Comparison of ENCODE assay signal across 40 cellular contexts in the genomic region with DNA sequence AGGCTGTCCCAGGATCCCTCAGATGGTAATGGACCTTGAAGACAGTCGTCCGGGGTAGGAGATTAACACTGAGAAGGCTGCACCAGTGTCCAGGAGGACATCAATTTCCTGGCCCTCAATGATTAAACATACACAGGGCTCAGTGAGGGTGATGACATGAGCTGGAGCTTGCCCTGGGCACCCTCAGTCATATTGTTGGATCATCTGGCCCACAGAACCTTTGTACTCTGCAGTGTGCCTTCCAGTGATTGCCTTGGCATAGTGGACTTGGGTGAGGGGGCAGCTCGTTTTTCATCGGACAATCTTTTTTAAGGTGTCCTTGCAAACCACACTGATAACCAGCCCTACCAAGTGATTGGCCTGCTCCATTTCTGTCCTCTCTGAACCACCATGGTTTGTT.
"Had no signal": no experiment of that assay in that cellular context is flagged by ENCODE, and none has a peak within 500 bp of the region (broad histone marks: within the 10 kb centered on the region; RNA-seq: fewer than 3 reads in every experiment).

No MANE protein-coding gene starts in this region.

- H3K27ac ChIP-seq: adrenal gland, ascending aorta, body of pancreas, brain microvascular endothelial cell, breast epithelium, cardiac muscle cell had no signal

- FAIRE-seq: astrocyte, bronchial epithelial cell had no signal

- H3K4me3 ChIP-seq: adrenal gland, ascending aorta, body of pancreas, breast epithelium, cardiac muscle cell had no signal

- H3K27me3 ChIP-seq: adrenal gland, ascending aorta, body of pancreas, brain microvascular endothelial cell, breast epithelium, cardiac muscle cell had no signal

- ATAC-seq: activated naive CD4-positive, alpha-beta T cell treated with anti-CD3 and anti-CD28 coated beads, Interleukin-2, amount 50 U/mL, for 72 hours; activated naive CD8-positive, alpha-beta T cell treated with anti-CD3 and anti-CD28 coated beads, Interleukin-2, amount 50 U/mL, for 24 hours; activated T-cell treated with anti-CD3 and anti-CD28 coated beads, Interleukin-2, amount 50 U/mL, for 4 hours; activated T-helper 17 cell treated with anti-CD3 and anti-CD28 coated beads, Interleukin-2, amount 50 U/mL, for 72 hours; body of pancreas had no signal

- H3K4me1 ChIP-seq: adrenal gland, ascending aorta, body of pancreas, breast epithelium had no signal

- H3K4me3 Mint-ChIP-seq: activated naive CD4-positive, alpha-beta T cell treated with anti-CD3 and anti-CD28 coated beads for 36 hours; activated naive CD4-positive, alpha-beta T cell treated with anti-CD3 and anti-CD28 coated beads, Interleukin-2, amount 10 ng/mL, durations not matched to agents 7 days and 5 days; activated naive CD4-positive, alpha-beta T cell treated with anti-CD3 and anti-CD28 coated beads, Interleukin-2, amount 50 U/mL, for 24 hours; activated naive CD8-positive, alpha-beta T cell; activated naive CD8-positive, alpha-beta T cell treated with anti-CD3 and anti-CD28 coated beads for 36 hours; activated naive CD8-positive, alpha-beta T cell treated with anti-CD3 and anti-CD28 coated beads, Interleukin-2, amount 10 ng/mL, durations not matched to agents 7 days and 5 days; activated naive CD8-positive, alpha-beta T cell treated with anti-CD3 and anti-CD28 coated beads, Interleukin-2, amount 50 U/mL, for 24 hours; activated T-cell treated with anti-CD3 and anti-CD28 coated beads, Interleukin-2, amount 50 U/mL, for 24 hours; activated T-cell treated with anti-CD3 and anti-CD28 coated beads, Interleukin-2, amount 50 U/mL, for 4 hours; activated T-helper 1 cell treated with anti-CD3 and anti-CD28 coated beads, Interleukin-12 subunit alpha, Interleukin-12 subunit beta, Interleukin-2, Interleukin-4 antibody, amounts not matched to agents 30 ng/mL and 10 ng/mL and 1 ng/mL, durations not matched to agents 14 hours and 24 hours and 36 hours; activated T-helper 17 cell treated with anti-CD3 and anti-CD28 coated beads, Interleukin-2, amount 50 U/mL, for 72 hours; brain; central memory CD8-positive, alpha-beta T cell had no signal

- H3K9me3 ChIP-seq: adrenal gland had no signal

- H3K4me1 Mint-ChIP-seq: activated T-helper 17 cell treated with anti-CD3 and anti-CD28 coated beads, Interleukin-2, amount 50 U/mL, for 72 hours; brain; central memory CD8-positive, alpha-beta T cell had no signal

- H3K9me3 Mint-ChIP-seq: activated naive CD4-positive, alpha-beta T cell treated with anti-CD3 and anti-CD28 coated beads, Interleukin-2, amount 50 U/mL, for 24 hours had no signal

- H3K27me3 Mint-ChIP-seq: activated naive CD4-positive, alpha-beta T cell treated with anti-CD3 and anti-CD28 coated beads, Interleukin-2, amount 10 ng/mL, durations not matched to agents 7 days and 5 days; activated naive CD4-positive, alpha-beta T cell treated with anti-CD3 and anti-CD28 coated beads, Interleukin-2, amount 50 U/mL, for 24 hours; activated naive CD8-positive, alpha-beta T cell; activated naive CD8-positive, alpha-beta T cell treated with anti-CD3 and anti-CD28 coated beads for 36 hours; activated naive CD8-positive, alpha-beta T cell treated with anti-CD3 and anti-CD28 coated beads, Interleukin-2, amount 10 ng/mL, durations not matched to agents 7 days and 5 days; activated naive CD8-positive, alpha-beta T cell treated with anti-CD3 and anti-CD28 coated beads, Interleukin-2, amount 50 U/mL, for 24 hours; activated T-cell treated with anti-CD3 and anti-CD28 coated beads, Interleukin-2, amount 50 U/mL, for 24 hours; activated T-helper 17 cell treated with anti-CD3 and anti-CD28 coated beads, Interleukin-2, amount 50 U/mL, for 72 hours; central memory CD8-positive, alpha-beta T cell had no signal

- H3K36me3 ChIP-seq: adrenal gland, ascending aorta, brain microvascular endothelial cell, breast epithelium, cardiac muscle cell had no signal

- H3K27ac Mint-ChIP-seq: activated naive CD4-positive, alpha-beta T cell treated with anti-CD3 and anti-CD28 coated beads for 36 hours; activated naive CD4-positive, alpha-beta T cell treated with anti-CD3 and anti-CD28 coated beads, Interleukin-2, amount 10 ng/mL, durations not matched to agents 7 days and 5 days; activated naive CD4-positive, alpha-beta T cell treated with anti-CD3 and anti-CD28 coated beads, Interleukin-2, amount 50 U/mL, for 24 hours; activated naive CD4-positive, alpha-beta T cell treated with anti-CD3 and anti-CD28 coated beads, Interleukin-2, amount 50 U/mL, for 72 hours; activated naive CD8-positive, alpha-beta T cell; activated naive CD8-positive, alpha-beta T cell treated with anti-CD3 and anti-CD28 coated beads for 36 hours; activated naive CD8-positive, alpha-beta T cell treated with anti-CD3 and anti-CD28 coated beads, Interleukin-2, amount 10 ng/mL, durations not matched to agents 7 days and 5 days; activated naive CD8-positive, alpha-beta T cell treated with anti-CD3 and anti-CD28 coated beads, Interleukin-2, amount 50 U/mL, for 24 hours; activated T-cell treated with anti-CD3 and anti-CD28 coated beads, Interleukin-2, amount 50 U/mL, for 24 hours; activated T-helper 1 cell treated with anti-CD3 and anti-CD28 coated beads, Interleukin-12 subunit alpha, Interleukin-12 subunit beta, Interleukin-2, Interleukin-4 antibody, amounts not matched to agents 30 ng/mL and 10 ng/mL and 1 ng/mL, durations not matched to agents 14 hours and 24 hours and 36 hours; activated T-helper 17 cell treated with anti-CD3 and anti-CD28 coated beads, Interleukin-2, amount 50 U/mL, for 72 hours; activated T-helper 2 cell treated with anti-CD3 and anti-CD28 coated beads, Interferon-gamma antibody, Interleukin-2, Interleukin-4, amounts not matched to agents 10 μg/mL and 5 μg/mL and 100 μg/mL, durations not matched to agents 14 hours and 24 hours and 36 hours; brain had no signal

- DNase-seq: activated effector memory CD4-positive, alpha-beta T cell treated with anti-CD3 and anti-CD28 coated beads, Interleukin-2, amount 50 U/mL, for 16 hours; activated effector memory CD4-positive, alpha-beta T cell treated with Interleukin-2 at 50 U/mL for 16 hours; activated gamma-delta T cell; activated gamma-delta T cell treated with Interleukin-2 at 50 U/mL for 16 hours; activated naive CD4-positive, alpha-beta T cell; activated naive CD4-positive, alpha-beta T cell treated with anti-CD3 and anti-CD28 coated beads for 36 hours; activated naive CD4-positive, alpha-beta T cell treated with anti-CD3 and anti-CD28 coated beads, Interleukin-2, amount 10 ng/mL, durations not matched to agents 7 days and 5 days; activated naive CD4-positive, alpha-beta T cell treated with anti-CD3 and anti-CD28 coated beads, Interleukin-2, amount 50 U/mL, for 16 hours; activated naive CD4-positive, alpha-beta T cell treated with Interleukin-2 at 50 U/mL for 16 hours; activated naive CD8-positive, alpha-beta T cell treated with anti-CD3 and anti-CD28 coated beads for 36 hours; activated naive CD8-positive, alpha-beta T cell treated with anti-CD3 and anti-CD28 coated beads, Interleukin-2, amount 10 ng/mL, durations not matched to agents 7 days and 5 days; activated naive CD8-positive, alpha-beta T cell treated with anti-CD3 and anti-CD28 coated beads, Interleukin-2, amount 50 U/mL, for 24 hours; activated T-cell treated with anti-CD3 and anti-CD28 coated beads for 4 hours; activated T-cell treated with anti-CD3 and anti-CD28 coated beads, Interleukin-2, amount 50 U/mL, for 1 hour; activated T-cell treated with anti-CD3 and anti-CD28 coated beads, Interleukin-2, amount 50 U/mL, for 24 hours; activated T-cell treated with anti-CD3 and anti-CD28 coated beads, Interleukin-2, amount 50 U/mL, for 4 hours; activated T-cell treated with anti-CD3 and anti-CD28 coated beads, Interleukin-2, amount 50 U/mL, for 48 hours; adrenal gland; amniotic stem cell; amygdala; anterior cingulate cortex; aorta; body of pancreas; brain microvascular endothelial cell; caudate nucleus; central memory CD4-positive, alpha-beta T cell; cerebellar nuclear complex had no signal
